ENCODE assay signal across 16 cellular contexts in the genomic region with DNA sequence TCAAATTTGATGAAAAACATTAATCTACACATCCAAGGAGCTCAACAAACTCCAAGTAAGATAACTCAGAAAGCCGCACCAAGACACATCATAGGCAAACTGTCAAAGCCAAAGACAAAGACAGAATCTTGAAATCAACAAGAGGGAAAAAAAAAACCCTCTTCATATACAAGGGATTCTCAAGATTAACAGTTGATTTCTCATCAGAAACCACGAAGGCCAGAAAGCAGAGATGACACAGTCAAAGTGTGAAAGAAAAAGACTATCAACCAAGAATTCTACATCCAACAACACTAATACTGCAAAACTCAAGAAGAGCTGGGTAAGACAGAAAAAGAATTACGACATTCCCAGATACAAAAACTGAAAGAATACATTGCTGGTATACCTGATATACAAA.
DNase-seq lines count a peak whose midpoint lies in the region; ATAC-seq, FAIRE-seq and TF ChIP-seq lines count a peak whose summit lies in the region.
"Had no signal": no experiment of that assay in that cellular context is flagged by ENCODE, and none has a peak within 500 bp of the region (broad histone marks: within the 10 kb centered on the region; RNA-seq: fewer than 3 reads in every experiment).

No MANE protein-coding gene starts in this region.

- peaks cover 2% of the 10 kb centered on the region for H3K4me1 Mint-ChIP-seq in activated CD4-positive, alpha-beta T cell treated with anti-CD3 and anti-CD28 coated beads for 36 hours
- H3K4me1 Mint-ChIP-seq in activated CD4-positive, alpha-beta T cell treated with anti-CD3 and anti-CD28 coated beads, Interleukin-2, amount 10 ng/mL, durations not matched to agents 24 days and 14 days, result peaks cover 2% of the 10 kb centered on the region
- no peaks in the 10 kb centered on the region for H3K4me1 Mint-ChIP-seq in endothelial cell (ENCODE audit: unreplicated experiment)
- H3K4me1 Mint-ChIP-seq: GM23338, H9 had no signal

- peak; percentile 36 for ATAC-seq in activated CD4-positive, alpha-beta T cell treated with anti-CD3 and anti-CD28 coated beads for 36 hours
- ATAC-seq: GM23338 had no signal

- H3K27me3 ChIP-seq in mesendoderm (ENCODE audit: insufficient read depth, low read length, poor library complexity), result no peaks in the 10 kb centered on the region
- H3K27me3 ChIP-seq: BLaER1 had no signal

- POLR2A ChIA-PET in activated CD4-positive, alpha-beta T cell treated with anti-CD3 and anti-CD28 coated beads for 36 hours (lab: Charles Lee), result interaction anchor here (1.0 kb wide), 1 partner anchor 133 kb away, joined by 3 read pairs; a partner anchor contains a TSS

- H3K9ac ChIP-seq in mesendoderm (ENCODE audit: low read length), result no peak overlapping the region
- H3K9ac ChIP-seq: BLaER1 had no signal

- CTCF ChIA-PET in activated CD4-positive, alpha-beta T cell treated with anti-CD3 and anti-CD28 coated beads for 36 hours (lab: Charles Lee), result interaction anchor here (0.6 to 1.0 kb wide), 4 partner anchors 11 to 527 kb away, joined by 3 to 4 read pairs (median 4); no protein-coding TSS in a partner anchor

- H3K4me1 ChIP-seq in mesendoderm (ENCODE audit: control insufficient read depth, low read depth, low read length), result no peaks in the 10 kb centered on the region
- H3K4me1 ChIP-seq: BLaER1 had no signal

- H4K5ac ChIP-seq in mesendoderm (ENCODE audit: low read length), result no peak overlapping the region

- no peak overlapping the region for H3K56ac ChIP-seq in mesendoderm (ENCODE audit: low read length)

- H3K4me3 Mint-ChIP-seq in activated CD4-positive, alpha-beta T cell treated with anti-CD3 and anti-CD28 coated beads for 36 hours, result no peak overlapping the region
- H3K4me3 Mint-ChIP-seq in activated CD4-positive, alpha-beta T cell treated with anti-CD3 and anti-CD28 coated beads, Interleukin-2, amount 10 ng/mL, durations not matched to agents 24 days and 14 days, result no peak overlapping the region
- H3K4me3 Mint-ChIP-seq in endothelial cell (ENCODE audit: unreplicated experiment), result peak overlapping the region; percentile 35
- H3K4me3 Mint-ChIP-seq: CD8-positive, alpha-beta memory T cell; GM23338; H9 had no signal

- no peak overlapping the region for H4K8ac ChIP-seq in mesendoderm (ENCODE audit: low read depth, low read length)

- no peak overlapping the region for H3K18ac ChIP-seq in mesendoderm (ENCODE audit: low read length)

- no peak for TF ChIP-seq CTCF in endothelial cell (IDR thresholded peaks at IDR 0.05; ENCODE audit: unreplicated experiment)

- H2BK15ac ChIP-seq in mesendoderm (replicated peaks; ENCODE audit: low read depth), result no peak overlapping the region

- FAIRE-seq in GM18507 (lab: Jason Lieb, UNC), result peak; percentile 65

- no peak overlapping the region for H3K4ac ChIP-seq in mesendoderm (ENCODE audit: low read depth, low read length)

- H3K36me3 ChIP-seq in mesendoderm (ENCODE audit: control insufficient read depth, insufficient read depth, low read length), result no peaks in the 10 kb centered on the region

- H3K79me2 ChIP-seq in mesendoderm (ENCODE audit: control insufficient read depth, insufficient read depth, low read length), result no peaks in the 10 kb centered on the region

- DNase-seq in activated CD4-positive, alpha-beta T cell treated with anti-CD3 and anti-CD28 coated beads for 36 hours, result no peak
- DNase-seq in activated CD4-positive, alpha-beta T cell treated with anti-CD3 and anti-CD28 coated beads, Interleukin-2, amount 10 ng/mL, durations not matched to agents 24 days and 14 days, result no peak
- DNase-seq in GM18507 (ENCODE audit: extremely low spot score, insufficient read length, low read depth) (no peak), OCI-M1 (lab: John Stamatoyannopoulos, UW) (peak; percentile 27), endothelial cell (ENCODE audit: low spot score) (no peak), mesendoderm (no peak), mucosa of gallbladder (ENCODE audit: low spot score) (no peak), Ammon's horn (ENCODE audit: low spot score) (no peak)
- DNase-seq: Caco-2; CD8-positive, alpha-beta memory T cell; DMS53; GF-D8; H9 had no signal

- H3K27ac Mint-ChIP-seq in activated CD4-positive, alpha-beta T cell treated with anti-CD3 and anti-CD28 coated beads for 36 hours, result no peak overlapping the region
- H3K27ac Mint-ChIP-seq in activated CD4-positive, alpha-beta T cell treated with anti-CD3 and anti-CD28 coated beads, Interleukin-2, amount 10 ng/mL, durations not matched to agents 24 days and 14 days, result no peak overlapping the region
- no peak overlapping the region for H3K27ac Mint-ChIP-seq in endothelial cell (ENCODE audit: unreplicated experiment)
- H3K27ac Mint-ChIP-seq: GM23338, H9 had no signal

- H2BK5ac ChIP-seq in mesendoderm (ENCODE audit: low read length), result no peak overlapping the region

- no peak overlapping the region for H2AK5ac ChIP-seq in mesendoderm (ENCODE audit: low read length)

- no peak overlapping the region for H3K23ac ChIP-seq in mesendoderm (ENCODE audit: low read length)

- intact Hi-C loops in activated CD4-positive, alpha-beta T cell treated with anti-CD3 and anti-CD28 coated beads for 36 hours (cut with DNase I, micrococcal nuclease), result no loop called here
- intact Hi-C loops in activated CD4-positive, alpha-beta T cell treated with anti-CD3 and anti-CD28 coated beads, Interleukin-2, amount 10 ng/mL, durations not matched to agents 24 days and 14 days (cut with micrococcal nuclease), result no loop called here

- H3K79me1 ChIP-seq in mesendoderm (ENCODE audit: low read length), result no peaks in the 10 kb centered on the region

- WGBS in mesendoderm (ENCODE audit: extremely low coverage, insufficient coverage, low lambda C conversion rate), result no CpG with 5 or more reads among the region's 3 CpGs

- peaks cover 20% of the 10 kb centered on the region for H3K9me3 Mint-ChIP-seq in activated CD4-positive, alpha-beta T cell treated with anti-CD3 and anti-CD28 coated beads for 36 hours (ENCODE audit: low read depth)
- peaks cover 21% of the 10 kb centered on the region for H3K9me3 Mint-ChIP-seq in activated CD4-positive, alpha-beta T cell treated with anti-CD3 and anti-CD28 coated beads, Interleukin-2, amount 10 ng/mL, durations not matched to agents 24 days and 14 days
- peaks cover 8% of the 10 kb centered on the region for H3K9me3 Mint-ChIP-seq in endothelial cell (ENCODE audit: unreplicated experiment)

- no peak overlapping the region for H3K4me3 ChIP-seq in mesendoderm (ENCODE audit: low read length)
- H3K4me3 ChIP-seq: BLaER1, GM23338 had no signal

- no peak overlapping the region for H3K27ac ChIP-seq in mesendoderm (ENCODE audit: low read depth, low read length)
- H3K27ac ChIP-seq: 22Rv1, BLaER1 had no signal

- H3K27me3 Mint-ChIP-seq in activated CD4-positive, alpha-beta T cell treated with anti-CD3 and anti-CD28 coated beads for 36 hours, result no peaks in the 10 kb centered on the region
- no peaks in the 10 kb centered on the region for H3K27me3 Mint-ChIP-seq in activated CD4-positive, alpha-beta T cell treated with anti-CD3 and anti-CD28 coated beads, Interleukin-2, amount 10 ng/mL, durations not matched to agents 24 days and 14 days
- H3K27me3 Mint-ChIP-seq in endothelial cell (ENCODE audit: unreplicated experiment), result peaks cover 3% of the 10 kb centered on the region
- H3K27me3 Mint-ChIP-seq: CD8-positive, alpha-beta memory T cell had no signal

- no peak overlapping the region for H2BK120ac ChIP-seq in mesendoderm (ENCODE audit: low read depth, low read length)

- peaks cover 41% of the 10 kb centered on the region for H3K36me3 Mint-ChIP-seq in activated CD4-positive, alpha-beta T cell treated with anti-CD3 and anti-CD28 coated beads for 36 hours (ENCODE audit: low read depth)
- H3K36me3 Mint-ChIP-seq in activated CD4-positive, alpha-beta T cell treated with anti-CD3 and anti-CD28 coated beads, Interleukin-2, amount 10 ng/mL, durations not matched to agents 24 days and 14 days (ENCODE audit: low read depth), result peaks cover 41% of the 10 kb centered on the region
- H3K36me3 Mint-ChIP-seq in endothelial cell (ENCODE audit: low read depth, unreplicated experiment), result peaks cover 24% of the 10 kb centered on the region

- H3K4me2 ChIP-seq in mesendoderm (ENCODE audit: low read length), result no peak overlapping the region
- H3K4me2 ChIP-seq: BLaER1, GM23338 had no signal
